ENCODE assay signal across 22 cellular contexts in the genomic region with DNA sequence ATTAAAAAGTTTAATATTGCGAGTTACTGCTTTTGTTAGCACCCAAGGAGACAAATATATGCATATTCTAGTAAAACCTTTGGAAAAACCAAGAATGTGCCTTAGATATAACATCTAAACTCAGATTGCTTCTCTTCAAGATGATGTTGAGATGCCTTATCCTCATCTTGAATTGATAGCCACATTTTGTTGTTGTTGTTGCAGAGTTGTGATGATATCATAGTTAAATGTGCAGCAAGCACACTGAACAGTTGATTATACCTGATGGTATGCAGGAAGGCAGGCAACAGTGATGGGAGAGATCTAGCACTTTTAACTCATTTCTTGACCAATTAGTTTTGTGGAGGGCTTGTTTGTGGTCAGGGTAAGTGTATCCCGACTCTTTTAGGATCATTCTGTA. TPM values are rescaled to one million over a fixed set of nuclear protein-coding genes. Genes with fewer than 3 reads are reported as not detected.
DNase-seq lines count a peak whose midpoint lies in the region; ATAC-seq and TF ChIP-seq lines count a peak whose summit lies in the region.
"Had no signal": no experiment of that assay in that cellular context is flagged by ENCODE, and none has a peak within 500 bp of the region (broad histone marks: within the 10 kb centered on the region; RNA-seq: fewer than 3 reads in every experiment).

No MANE protein-coding gene starts in this region.

- H2AK5ac ChIP-seq in mesenchymal stem cell (ENCODE audit: low read length, severe bottlenecking) = no peak overlapping the region

- H3K79me1 ChIP-seq in mesenchymal stem cell (replicated peaks; ENCODE audit: low read length, poor library complexity, severe bottlenecking) = peaks cover 11% of the 10 kb centered on the region

- no peak overlapping the region for H4K8ac ChIP-seq in mesenchymal stem cell (ENCODE audit: low read length)

- H3K27ac ChIP-seq in VCaP (peak overlapping the region; percentile 1; the same call in 1 of the 2 replicates), mesenchymal stem cell (ENCODE audit: low read length, poor library complexity, severe bottlenecking) (no peak overlapping the region)
- H3K27ac ChIP-seq: cardiac muscle cell, dorsolateral prefrontal cortex had no signal

- peaks cover 30 to 54% of the 10 kb centered on the region in 2 donors for H3K4me1 Mint-ChIP-seq in natural killer cell
- peaks cover 30 to 40% of the 10 kb centered on the region in 2 donors for H3K4me1 Mint-ChIP-seq in natural killer cell treated with Interleukin-12 subunit alpha and Interleukin-12 subunit beta and Interleukin-15 and Interleukin-18, amount 100 ng/mL, for 72 hours (ENCODE audit: low read depth in 2 of 2)

- H3K4me3 Mint-ChIP-seq in natural killer cell = no peak overlapping the region
- no peak overlapping the region for H3K4me3 Mint-ChIP-seq in natural killer cell treated with Interleukin-12 subunit alpha and Interleukin-12 subunit beta and Interleukin-15 and Interleukin-18, amount 100 ng/mL, for 72 hours
- H3K4me3 Mint-ChIP-seq: T-helper 1 cell treated with Interleukin-12 subunit alpha and Interleukin-12 subunit beta and Interleukin-4 antibody, amounts not matched to agents 30 μg/mL and 1 μg/mL, for 36 hours had no signal

- H2BK15ac ChIP-seq in mesenchymal stem cell (ENCODE audit: low read depth, poor library complexity, severe bottlenecking) = no peak overlapping the region

- no peak overlapping the region for H3K4ac ChIP-seq in mesenchymal stem cell (ENCODE audit: low read depth in 1 of 2, low read length in 2 of 2)

- no peak overlapping the region for H3K18ac ChIP-seq in mesenchymal stem cell (ENCODE audit: low read depth in 1 of 2, low read length in 2 of 2)

- peaks cover 4% of the 10 kb centered on the region for H3K4me1 ChIP-seq in mesenchymal stem cell (ENCODE audit: control insufficient read depth, insufficient read depth, low read depth, low read length)

- no peaks in the 10 kb centered on the region for H3K9me3 Mint-ChIP-seq in natural killer cell
- no peaks in the 10 kb centered on the region for H3K9me3 Mint-ChIP-seq in natural killer cell treated with Interleukin-12 subunit alpha and Interleukin-12 subunit beta and Interleukin-15 and Interleukin-18, amount 100 ng/mL, for 72 hours
- H3K9me3 Mint-ChIP-seq: T-helper 1 cell treated with Interleukin-12 subunit alpha and Interleukin-12 subunit beta and Interleukin-4 antibody, amounts not matched to agents 30 μg/mL and 1 μg/mL, for 36 hours had no signal

- H3K27ac Mint-ChIP-seq in natural killer cell = peak overlapping the region; percentile 54 to 61
- H3K27ac Mint-ChIP-seq in natural killer cell treated with Interleukin-12 subunit alpha and Interleukin-12 subunit beta and Interleukin-15 and Interleukin-18, amount 100 ng/mL, for 72 hours = peak overlapping the region in 1 of 2 donors; percentile 50
- H3K27ac Mint-ChIP-seq: T-helper 1 cell treated with Interleukin-12 subunit alpha and Interleukin-12 subunit beta and Interleukin-4 antibody, amounts not matched to agents 30 μg/mL and 1 μg/mL, for 36 hours had no signal

- no peak overlapping the region for H3K4me3 ChIP-seq in mesenchymal stem cell (ENCODE audit: insufficient read depth in 1 of 2, low read depth in 1 of 2, low read length in 2 of 2)
- H3K4me3 ChIP-seq: cardiac muscle cell, dorsolateral prefrontal cortex, skin epidermis had no signal

- no peak overlapping the region for H2BK12ac ChIP-seq in mesenchymal stem cell (ENCODE audit: low read length in 2 of 2)

- no peak for TF ChIP-seq CTCF in natural killer cell (IDR thresholded peaks at IDR 0.05)
- TF ChIP-seq CTCF in VCaP (conservative IDR thresholded peaks at IDR 0.05) = no peak

- H3K9me3 ChIP-seq in mesenchymal stem cell (ENCODE audit: control insufficient read depth, low read length) = no peaks in the 10 kb centered on the region

- H3K27me3 Mint-ChIP-seq in natural killer cell (ENCODE audit: low read depth in 2 of 2) = no peaks in the 10 kb centered on the region
- no peaks in the 10 kb centered on the region for H3K27me3 Mint-ChIP-seq in natural killer cell treated with Interleukin-12 subunit alpha and Interleukin-12 subunit beta and Interleukin-15 and Interleukin-18, amount 100 ng/mL, for 72 hours

- H2BK120ac ChIP-seq in mesenchymal stem cell (ENCODE audit: low read depth, low read length) = no peak overlapping the region

- no peak overlapping the region for H3K14ac ChIP-seq in mesenchymal stem cell (ENCODE audit: low read length in 2 of 2)

- H3K9ac ChIP-seq in mesenchymal stem cell (ENCODE audit: low read length) = peak overlapping the region; percentile 80

- peaks cover 5 to 21% of the 10 kb centered on the region in 2 experiments for H3K36me3 ChIP-seq in mesenchymal stem cell (ENCODE audit: control insufficient read depth in 1 of 2, insufficient read depth in 2 of 2, low read depth in 1 of 2, low read length in 2 of 2)
- H3K36me3 ChIP-seq: cardiac muscle cell had no signal

- no peak overlapping the region for H3K23ac ChIP-seq in mesenchymal stem cell (ENCODE audit: low read length in 2 of 2)

- ATAC-seq in natural killer cell (no peak), HG03095 (IDR thresholded peaks at IDR 0.05; ENCODE audit: unreplicated experiment) (no peak), HG03469 (IDR thresholded peaks at IDR 0.05; ENCODE audit: unreplicated experiment) (no peak)
- ATAC-seq in natural killer cell treated with Interleukin-12 subunit alpha and Interleukin-12 subunit beta and Interleukin-15 and Interleukin-18, amount 100 ng/mL, for 72 hours = no peak
- ATAC-seq: esophagus mucosa, left ventricle myocardium superior had no signal

- 100% methylated on average over 1 of the region's 2 CpGs for WGBS in mesenchymal stem cell

- intact Hi-C loops in natural killer cell (cut with micrococcal nuclease) = no loop called here

- no peaks in the 10 kb centered on the region for H3K27me3 ChIP-seq in mesenchymal stem cell (ENCODE audit: control insufficient read depth in 1 of 2, insufficient read depth in 1 of 2, low read length in 2 of 2)
- H3K27me3 ChIP-seq: cardiac muscle cell, dorsolateral prefrontal cortex had no signal

- DNase-seq in natural killer cell = no peak
- no peak for DNase-seq in natural killer cell treated with Interleukin-12 subunit alpha and Interleukin-12 subunit beta and Interleukin-15 and Interleukin-18, amount 100 ng/mL, for 72 hours (ENCODE audit: low spot score)
- DNase-seq in mesenchymal stem cell = no peak
- no peak for DNase-seq in NCI-H2081 treated with DMSO at 0.1 percent for 48 hours (lab: John Stamatoyannopoulos, UW)
- no peak for DNase-seq in GOT3 (lab: John Stamatoyannopoulos, UW)
- DNase-seq: 8988T; activated CD4-positive, CD25-positive, alpha-beta regulatory T cell; dorsolateral prefrontal cortex; HCEC 1CT; KG1; left ventricle myocardium superior; NCI-H2029 treated with DMSO at 0.1 percent for 48 hours; NCI-H510A treated with DMSO at 0.1 percent for 48 hours; Right ventricle myocardium superior; stimulated activated CD4-positive, alpha-beta T cell treated with anti-CD3 and anti-CD28 coated beads, Interleukin-4, amount 100 ng/mL, for 24 hours had no signal

- no peak overlapping the region for H2AFZ ChIP-seq in mesenchymal stem cell (ENCODE audit: low read depth, low read length)

- H3K4me2 ChIP-seq in mesenchymal stem cell (ENCODE audit: low read length, poor library complexity, severe bottlenecking) = no peak overlapping the region

- H4K91ac ChIP-seq in mesenchymal stem cell (ENCODE audit: low read length) = no peak overlapping the region

- H3K36me3 Mint-ChIP-seq in natural killer cell = no peaks in the 10 kb centered on the region
- H3K36me3 Mint-ChIP-seq in natural killer cell treated with Interleukin-12 subunit alpha and Interleukin-12 subunit beta and Interleukin-15 and Interleukin-18, amount 100 ng/mL, for 72 hours = peaks cover 5% of the 10 kb centered on the region

- no peak overlapping the region for H2BK5ac ChIP-seq in mesenchymal stem cell (ENCODE audit: low read depth, low read length, poor library complexity, severe bottlenecking)

RNA-seq across cellular contexts. Expression of a gene that starts 48.0 kb away (rescaled TPM):
- total RNA-seq in natural killer cell = 100 to 1,000 TPM; 268 to 312 (median 283) TPM
- 100 to 1,000 TPM; 151 to 178 TPM for total RNA-seq in natural killer cell treated with Interleukin-12 subunit alpha and Interleukin-12 subunit beta and Interleukin-15 and Interleukin-18, amount 100 ng/mL, for 72 hours
- polyA plus RNA-seq in mesenchymal stem cell (2013, experiment 1 of 2) = 30.6 TPM
- 28.6 TPM for polyA plus RNA-seq in mesenchymal stem cell (2013, experiment 2 of 2)
